Comparison of ENCODE assay signal across 27 cellular contexts in the genomic region with DNA sequence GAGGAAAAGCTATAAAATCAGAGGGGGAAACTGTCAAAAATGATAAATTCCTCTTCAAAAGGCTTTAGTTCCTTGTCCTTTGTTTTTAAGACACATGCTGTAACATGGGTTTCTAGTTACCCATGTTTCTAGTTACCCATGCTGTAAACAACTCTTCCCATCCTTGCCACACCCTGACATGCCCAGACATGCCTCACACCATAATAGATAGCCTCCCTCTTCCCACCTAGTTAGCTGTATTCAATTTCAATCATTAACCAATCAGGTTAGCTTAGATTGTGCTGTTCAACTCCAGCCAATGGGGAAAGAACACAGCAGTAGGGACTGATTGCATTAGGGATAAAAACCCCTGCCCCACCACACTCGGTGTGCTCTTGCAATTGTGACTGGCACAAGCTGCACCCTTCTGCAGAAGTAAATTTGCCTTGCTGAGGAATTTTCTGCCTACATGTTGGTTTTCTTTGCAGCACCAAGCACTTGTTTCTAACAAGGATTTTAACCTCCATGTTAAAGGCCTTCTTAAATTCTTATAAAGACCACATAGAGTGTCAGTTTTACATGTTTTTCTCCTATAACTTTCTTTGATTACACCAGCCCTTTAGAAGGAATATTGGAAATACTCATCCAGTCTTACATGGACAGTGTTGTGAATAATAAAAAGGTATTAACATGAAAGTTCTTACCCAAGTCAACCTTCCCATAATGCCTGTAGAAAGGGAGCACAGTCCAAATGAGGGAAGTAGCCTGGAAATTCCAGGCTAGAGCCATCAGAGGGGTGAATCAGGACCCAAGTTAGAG. TPM values are rescaled to one million over a fixed set of nuclear protein-coding genes. Genes with fewer than 3 reads are reported as not detected.
DNase-seq lines count a peak whose midpoint lies in the region; ATAC-seq and TF ChIP-seq lines count a peak whose summit lies in the region.
"Had no signal": no experiment of that assay in that cellular context is flagged by ENCODE, and none has a peak within 500 bp of the region (broad histone marks: within the 10 kb centered on the region; RNA-seq: fewer than 3 reads in every experiment).

No MANE protein-coding gene starts in this region.

- BruUV-seq in mammary epithelial cell (replicated peaks; lab: Mats Ljungman, UMichigan) = no TSS peak

- H3K27me3 ChIP-seq in mammary epithelial cell (ENCODE audit: insufficient read depth, low read length) (no peaks in the 10 kb centered on the region), neural progenitor cell (no peaks in the 10 kb centered on the region)
- H3K27me3 ChIP-seq: BLaER1, right atrium auricular region had no signal

- H3K27ac Mint-ChIP-seq in activated CD4-positive, alpha-beta T cell treated with anti-CD3 and anti-CD28 coated beads, Interleukin-2, amount 10 ng/mL, durations not matched to agents 7 days and 5 days = peak overlapping the region; percentile 51
- H3K27ac Mint-ChIP-seq in neural progenitor cell (no peak overlapping the region), glutamatergic neuron (ENCODE audit: unreplicated experiment) (no peak overlapping the region)
- H3K27ac Mint-ChIP-seq: endodermal cell, T-cell had no signal

- H3K36me3 ChIP-seq in mammary epithelial cell (ENCODE audit: insufficient read depth, low read length) (no peaks in the 10 kb centered on the region), neural progenitor cell (no peaks in the 10 kb centered on the region)
- H3K36me3 ChIP-seq: adrenal gland, BLaER1, right atrium auricular region had no signal

- peaks cover 9% of the 10 kb centered on the region for H3K4me1 Mint-ChIP-seq in activated CD4-positive, alpha-beta T cell treated with anti-CD3 and anti-CD28 coated beads, Interleukin-2, amount 10 ng/mL, durations not matched to agents 7 days and 5 days
- H3K4me1 Mint-ChIP-seq in neural progenitor cell (peaks cover 13% of the 10 kb centered on the region), glutamatergic neuron (ENCODE audit: low read depth, unreplicated experiment) (no peaks in the 10 kb centered on the region)
- H3K4me1 Mint-ChIP-seq: endodermal cell, T-cell had no signal

- peaks cover 15% of the 10 kb centered on the region for H3K27me3 Mint-ChIP-seq in activated CD4-positive, alpha-beta T cell treated with anti-CD3 and anti-CD28 coated beads, Interleukin-2, amount 10 ng/mL, durations not matched to agents 7 days and 5 days
- H3K27me3 Mint-ChIP-seq in neural progenitor cell (ENCODE audit: insufficient read depth, low read depth) (peaks cover 8% of the 10 kb centered on the region), glutamatergic neuron (ENCODE audit: unreplicated experiment) (peaks cover 3% of the 10 kb centered on the region)

- 88% methylated on average over 1 of the region's 1 CpG for whole genome bisulfite sequencing in mammary epithelial cell (ENCODE audit: low coverage, missing lambda C conversion rate)

- POLR2A ChIA-PET in activated CD4-positive, alpha-beta T cell treated with anti-CD3 and anti-CD28 coated beads, Interleukin-2, amount 10 ng/mL, durations not matched to agents 7 days and 5 days (lab: Charles Lee) = no interaction called here

- no peaks in the 10 kb centered on the region for H3F3A ChIP-seq in neural progenitor cell (ENCODE audit: low read depth)

- H3K9ac ChIP-seq in mammary epithelial cell (ENCODE audit: insufficient read depth, low read length) (no peak overlapping the region), neural progenitor cell (no peak overlapping the region)
- H3K9ac ChIP-seq: BLaER1, KMS-11 had no signal

- DNase-seq in activated CD4-positive, alpha-beta T cell treated with anti-CD3 and anti-CD28 coated beads, Interleukin-2, amount 10 ng/mL, durations not matched to agents 7 days and 5 days = no peak
- no peak for DNase-seq in activated CD4-positive, alpha-beta T cell treated with anti-CD3 and anti-CD28 coated beads, Interleukin-2, amount 50 U/mL, for 1 hour
- DNase-seq in KBM-7 = peak; percentile 26
- peak; percentile 58 for DNase-seq in mammary epithelial cell
- DNase-seq in neural progenitor cell (ENCODE audit: low spot score) = no peak
- no peak for DNase-seq in glutamatergic neuron
- no peak for DNase-seq in NCI-H1694 treated with DMSO at 0.1 percent for 48 hours (lab: John Stamatoyannopoulos, UW)
- DNase-seq: activated CD4-positive, alpha-beta T cell treated with anti-CD3 and anti-CD28 coated beads for 48 hours; activated gamma-delta T cell; adrenal gland; endodermal cell; islet precursor cell; NCI-H1048; NCI-H2107; NCI-H774; PC-3; SHP77 treated with DMSO at 0.1 percent for 48 hours; T-cell had no signal

- H3K27ac ChIP-seq in mammary epithelial cell (ENCODE audit: insufficient read depth, low read depth, low read length) = peak overlapping the region; percentile 3
- H3K27ac ChIP-seq in neural progenitor cell = no peak overlapping the region
- H3K27ac ChIP-seq: adrenal gland, BLaER1, coronary artery, KMS-11, right atrium auricular region had no signal

- H4K20me1 ChIP-seq in mammary epithelial cell (ENCODE audit: insufficient read depth, low read length) = no peaks in the 10 kb centered on the region
- H4K20me1 ChIP-seq in neural progenitor cell (ENCODE audit: low read depth) = no peaks in the 10 kb centered on the region
- H4K20me1 ChIP-seq: BLaER1 had no signal

- peaks cover 4% of the 10 kb centered on the region for H3K36me3 Mint-ChIP-seq in activated CD4-positive, alpha-beta T cell treated with anti-CD3 and anti-CD28 coated beads, Interleukin-2, amount 10 ng/mL, durations not matched to agents 7 days and 5 days (ENCODE audit: low read depth)
- H3K36me3 Mint-ChIP-seq in neural progenitor cell = peaks cover 3% of the 10 kb centered on the region
- peaks cover 23% of the 10 kb centered on the region for H3K36me3 Mint-ChIP-seq in glutamatergic neuron (ENCODE audit: unreplicated experiment)
- H3K36me3 Mint-ChIP-seq: T-cell had no signal

- intact Hi-C loops in mammary epithelial cell (cut with micrococcal nuclease) = no loop called here

- H2AFZ ChIP-seq in mammary epithelial cell (ENCODE audit: low read depth, low read length) = peak overlapping the region; percentile 73
- peak overlapping the region; percentile 88 for H2AFZ ChIP-seq in neural progenitor cell (replicated peaks)

- H3K4me2 ChIP-seq in mammary epithelial cell (ENCODE audit: insufficient read depth, low read depth, low read length) = no peak overlapping the region
- H3K4me2 ChIP-seq in neural progenitor cell = peak overlapping the region; percentile 8
- H3K4me2 ChIP-seq: BLaER1, KMS-11 had no signal

- H3K9me3 Mint-ChIP-seq in activated CD4-positive, alpha-beta T cell treated with anti-CD3 and anti-CD28 coated beads, Interleukin-2, amount 10 ng/mL, durations not matched to agents 7 days and 5 days = peaks cover 28% of the 10 kb centered on the region
- H3K9me3 Mint-ChIP-seq in neural progenitor cell (peaks cover 32% of the 10 kb centered on the region), glutamatergic neuron (ENCODE audit: unreplicated experiment) (peaks cover 2% of the 10 kb centered on the region)

- H3K4me3 Mint-ChIP-seq in activated CD4-positive, alpha-beta T cell treated with anti-CD3 and anti-CD28 coated beads, Interleukin-2, amount 10 ng/mL, durations not matched to agents 7 days and 5 days = no peak overlapping the region
- H3K4me3 Mint-ChIP-seq in neural progenitor cell (no peak overlapping the region), glutamatergic neuron (ENCODE audit: unreplicated experiment) (no peak overlapping the region)
- H3K4me3 Mint-ChIP-seq: endodermal cell, T-cell had no signal

- ATAC-seq in HG03457 (IDR thresholded peaks at IDR 0.05; ENCODE audit: unreplicated experiment) = no peak
- ATAC-seq: PC-3, T-cell had no signal

- CTCF ChIA-PET in activated CD4-positive, alpha-beta T cell treated with anti-CD3 and anti-CD28 coated beads, Interleukin-2, amount 10 ng/mL, durations not matched to agents 7 days and 5 days (lab: Charles Lee) = no interaction called here
- CTCF ChIA-PET in mammary epithelial cell (lab: Charles Lee; ENCODE audit: low non-redundant PET) = no interaction called here

- H3K4me3 ChIP-seq in mammary epithelial cell (replicated peaks in 1 of 3; ENCODE audit: insufficient read depth in 1 of 3, low read depth in 2 of 3, low read length in 3 of 3) = no peak overlapping the region
- no peak overlapping the region for H3K4me3 ChIP-seq in neural progenitor cell
- H3K4me3 ChIP-seq: adrenal gland, BLaER1, coronary artery, right atrium auricular region had no signal

- in situ Hi-C loops in KBM-7 (cut with MboI; ENCODE audit: low pct_unique_long_range_greater_than_20kb, low sequenced_read_pairs) = no loop called here
- in situ Hi-C loops in mammary epithelial cell (cut with MboI; ENCODE audit: low sequenced_read_pairs in 2 of 2) = loop anchor here in 1 of 2 donors (25.0 kb wide), 1 partner anchor 415 kb away; a partner anchor contains a TSS

- TF ChIP-seq CTCF in mammary epithelial cell (conservative IDR thresholded peaks at IDR 0.05 in 1 of 2, IDR thresholded peaks at IDR 0.05 in 1 of 2; ENCODE audit: extremely low read depth in 1 of 2, insufficient read depth in 1 of 2, low read depth in 1 of 2, low read length in 2 of 2) = no peak
- TF ChIP-seq CTCF in neural progenitor cell (IDR thresholded peaks at IDR 0.05) = no peak
- no peak for TF ChIP-seq CTCF in glutamatergic neuron (IDR thresholded peaks at IDR 0.05; ENCODE audit: partially characterized antibody, unreplicated experiment)

- H3K9me3 ChIP-seq in mammary epithelial cell (replicated peaks; ENCODE audit: insufficient read depth, low read length) = peaks cover 18% of the 10 kb centered on the region
- no peaks in the 10 kb centered on the region for H3K9me3 ChIP-seq in neural progenitor cell (ENCODE audit: low read depth)
- H3K9me3 ChIP-seq: adrenal gland had no signal

- dilution Hi-C loops in mammary epithelial cell (cut with HindIII; ENCODE audit: low sequenced_read_pairs) = no loop called here

- H3K79me2 ChIP-seq in mammary epithelial cell (ENCODE audit: insufficient read depth, low read length) (no peaks in the 10 kb centered on the region), neural progenitor cell (ENCODE audit: low read depth) (no peaks in the 10 kb centered on the region)

- peaks cover 5% of the 10 kb centered on the region for H3K4me1 ChIP-seq in mammary epithelial cell (ENCODE audit: insufficient read depth, low read length)
- peaks cover 5% of the 10 kb centered on the region for H3K4me1 ChIP-seq in neural progenitor cell
- H3K4me1 ChIP-seq: adrenal gland, BLaER1, right atrium auricular region had no signal

RNA-seq across cellular contexts. Expression of a gene that starts 32.5 kb away (rescaled TPM):
- not detected for total RNA-seq in activated CD4-positive, alpha-beta T cell treated with anti-CD3 and anti-CD28 coated beads, Interleukin-2, amount 10 ng/mL, durations not matched to agents 7 days and 5 days
- total RNA-seq in mammary epithelial cell = not detected
- not detected for polyA plus RNA-seq in mammary epithelial cell
- polyA minus RNA-seq in mammary epithelial cell = not detected
- not detected in 2 replicates for total RNA-seq in neural progenitor cell (ENCODE audit: low replicate concordance)
- total RNA-seq in glutamatergic neuron (ENCODE audit: unreplicated experiment) = not detected
- total RNA-seq: A673, adrenal gland, endodermal cell, lung microvascular endothelial cell, omental fat pad, PC-3, right atrium auricular region, T-cell, urinary bladder had no signal
- polyA plus RNA-seq: adrenal gland, urinary bladder had no signal

Comparison
In these comparisons a context has a peak if more than half of its experiments do, and no peak if none do; other contexts are left out.
1. DNase-seq: peak in KBM-7 (single experiment) and mammary epithelial cell (single experiment); none in activated CD4-positive, alpha-beta T cell treated with anti-CD3 and anti-CD28 coated beads, Interleukin-2, amount 10 ng/mL, durations not matched to agents 7 days and 5 days (single experiment), activated CD4-positive, alpha-beta T cell treated with anti-CD3 and anti-CD28 coated beads, Interleukin-2, amount 50 U/mL, for 1 hour (single experiment), neural progenitor cell (single experiment), glutamatergic neuron (single experiment) and NCI-H1694 treated with DMSO at 0.1 percent for 48 hours (single experiment).